10 cellular contexts compared by ENCODE assay signal in the genomic region with DNA sequence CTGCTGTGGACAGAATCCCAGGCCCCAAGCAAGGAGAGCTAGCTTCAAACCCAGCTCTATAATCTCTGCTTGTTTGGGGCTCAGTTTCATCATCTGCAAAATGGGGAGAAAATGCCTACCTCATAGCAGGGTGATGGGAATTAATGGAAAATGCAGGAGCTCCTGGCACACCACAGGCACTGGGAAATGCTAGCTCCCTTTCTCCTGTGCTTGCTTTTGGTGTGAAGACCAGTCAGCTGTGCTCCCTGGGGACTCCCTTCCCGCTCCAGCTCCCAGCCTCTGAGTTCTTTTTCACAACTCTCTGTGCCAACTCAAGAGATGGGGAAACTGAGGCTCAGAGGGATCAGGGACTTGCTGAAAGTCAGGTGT. TPM values are rescaled to one million over a fixed set of nuclear protein-coding genes. Genes with fewer than 3 reads are reported as not detected.
DNase-seq lines count a peak whose midpoint lies in the region; ATAC-seq lines count a peak whose summit lies in the region.
"Had no signal": no experiment of that assay in that cellular context is flagged by ENCODE, and none has a peak within 500 bp of the region (broad histone marks: within the 10 kb centered on the region; RNA-seq: fewer than 3 reads in every experiment).

No MANE protein-coding gene starts in this region.

- H4K20me1 ChIP-seq in BLaER1, result no peaks in the 10 kb centered on the region

- DNase-seq in right cardiac atrium (no peak), AG20443 (ENCODE audit: low spot score) (no peak), SW480 (ENCODE audit: low spot score) (no peak), NCI-H748 treated with DMSO at 0.1 percent for 48 hours (lab: John Stamatoyannopoulos, UW) (no peak)
- DNase-seq: PC-3 had no signal

- intact Hi-C loops in right cardiac atrium (cut with DNase I), result no loop called here

- no peaks in the 10 kb centered on the region for H3K27me3 ChIP-seq in BLaER1
- no peaks in the 10 kb centered on the region for H3K27me3 ChIP-seq in right cardiac atrium (ENCODE audit: control insufficient read depth, insufficient read depth)
- H3K27me3 ChIP-seq in skeletal muscle satellite cell (ENCODE audit: control insufficient read depth, insufficient read depth, low read length), result no peaks in the 10 kb centered on the region

- H3K4me2 ChIP-seq in BLaER1, result peak overlapping the region; percentile 64
- peak overlapping the region; percentile 57 for H3K4me2 ChIP-seq in skeletal muscle satellite cell (ENCODE audit: low read length)
- H3K4me2 ChIP-seq: KMS-11 had no signal

- no peaks in the 10 kb centered on the region for H3K36me3 ChIP-seq in BLaER1
- H3K36me3 ChIP-seq in skeletal muscle satellite cell (ENCODE audit: insufficient read depth, low read length), result no peaks in the 10 kb centered on the region

- H3K27ac ChIP-seq in BLaER1, result peak overlapping the region; percentile 82
- H3K27ac ChIP-seq in adipose tissue (ENCODE audit: low read depth, low read length), result peak overlapping the region; percentile 41
- peak overlapping the region; percentile 53 for H3K27ac ChIP-seq in right cardiac atrium (ENCODE audit: low read length)
- H3K27ac ChIP-seq: KMS-11 had no signal

- WGBS in adipose tissue, 3 donors, result 28 to 54% (median 41%) methylated on average over 1 of the region's 1 CpG
- 11% methylated on average over 1 of the region's 1 CpG for WGBS in right cardiac atrium

- H3K9ac ChIP-seq in BLaER1 (peak overlapping the region; percentile 63; the same call in 1 of the 2 replicates), skeletal muscle satellite cell (ENCODE audit: low read depth, low read length) (no peak overlapping the region)
- H3K9ac ChIP-seq: KMS-11 had no signal

- no peaks in the 10 kb centered on the region for H3K9me3 ChIP-seq in BLaER1
- no peaks in the 10 kb centered on the region for H3K9me3 ChIP-seq in right cardiac atrium (ENCODE audit: control insufficient read depth, low read length)
- no peaks in the 10 kb centered on the region for H3K9me3 ChIP-seq in skeletal muscle satellite cell (replicated peaks; ENCODE audit: low read length)

- no peak for ATAC-seq in right cardiac atrium
- no peak for ATAC-seq in GM21367 (IDR thresholded peaks at IDR 0.05; ENCODE audit: unreplicated experiment)
- ATAC-seq: PC-3 had no signal

- H3K4me1 ChIP-seq in BLaER1, result peaks cover 39% of the 10 kb centered on the region
- peaks cover 10% of the 10 kb centered on the region for H3K4me1 ChIP-seq in right cardiac atrium (ENCODE audit: control insufficient read depth, insufficient read depth, low read length)
- H3K4me1 ChIP-seq in skeletal muscle satellite cell (ENCODE audit: control insufficient read depth, insufficient read depth, low read length), result peaks cover 35% of the 10 kb centered on the region

- H3K4me3 ChIP-seq in BLaER1, result no peak overlapping the region
- H3K4me3 ChIP-seq in right cardiac atrium (ENCODE audit: low read length), result no peak overlapping the region
- H3K4me3 ChIP-seq in skeletal muscle satellite cell (ENCODE audit: low read length), result no peak overlapping the region

RNA-seq across cellular contexts. Expression of gene SERPINH1, which starts 8.2 kb away (rescaled TPM):
- 100 to 1,000 TPM in 2 of 3 donors, 10 to 100 TPM in 1; 54.8 to 299 (median 110) TPM for polyA plus RNA-seq in adipose tissue
- 100 to 1,000 TPM in 1 of 4 donors, 10 to 100 TPM in 3; 50.5 to 109 (median 72.7) TPM for total RNA-seq in right cardiac atrium
- polyA plus RNA-seq in right cardiac atrium, result 53.2 TPM
- total RNA-seq in skeletal muscle satellite cell (2012; rRNA removed), result 849 and 1,070 TPM in 2 replicates

RNA-seq across cellular contexts. Expression of gene GDPD5, which starts 28.1 kb away (rescaled TPM):
- polyA plus RNA-seq in adipose tissue (10 to 100 TPM; 25.6 to 49.8 (median 34.1) TPM), right cardiac atrium (8.5 TPM)
- 1 to 10 TPM; 5.3 to 8.2 (median 6.8) TPM for total RNA-seq in right cardiac atrium
- total RNA-seq in skeletal muscle satellite cell (2012; rRNA removed), result 1.0 and 2.8 TPM in 2 replicates
